1 cellular context compared by ENCODE assay signal in genomic region chr16:89860747-89861304, GRCh38.
A peak's percentile ranks its signal among the peaks of the same experiment; 100 is the strongest.
TF ChIP-seq lines count a peak whose summit lies in the region.

No MANE protein-coding gene starts in this region.

TF ChIP-seq in K562, 482 proteins besides CTCF, POLR2A, EP300 and RAD21 (continued from another document):
- TF ChIP-seq VEZF1 (CRISPR knock-in tag; IDR thresholded peaks at IDR 0.05), result peak; percentile 81
- TF ChIP-seq BHLHE40 (IDR thresholded peaks at IDR 0.05; ENCODE audit: low read length), result peak; percentile 32; the same call in 1 of the 2 replicates
- TF ChIP-seq, protein P1, sequence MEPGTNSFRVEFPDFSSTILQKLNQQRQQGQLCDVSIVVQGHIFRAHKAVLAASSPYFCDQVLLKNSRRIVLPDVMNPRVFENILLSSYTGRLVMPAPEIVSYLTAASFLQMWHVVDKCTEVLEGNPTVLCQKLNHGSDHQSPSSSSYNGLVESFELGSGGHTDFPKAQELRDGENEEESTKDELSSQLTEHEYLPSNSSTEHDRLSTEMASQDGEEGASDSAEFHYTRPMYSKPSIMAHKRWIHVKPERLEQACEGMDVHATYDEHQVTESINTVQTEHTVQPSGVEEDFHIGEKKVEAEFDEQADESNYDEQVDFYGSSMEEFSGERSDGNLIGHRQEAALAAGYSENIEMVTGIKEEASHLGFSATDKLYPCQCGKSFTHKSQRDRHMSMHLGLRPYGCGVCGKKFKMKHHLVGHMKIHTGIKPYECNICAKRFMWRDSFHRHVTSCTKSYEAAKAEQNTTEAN (CRISPR knock-in tag; IDR thresholded peaks at IDR 0.05), result no peak
- TF ChIP-seq TOE1 (IDR thresholded peaks at IDR 0.05; ENCODE audit: borderline replicate concordance), result peak; percentile 41; the same call in 1 of the 2 replicates
- TF ChIP-seq TOE1 (CRISPR knock-in tag; IDR thresholded peaks at IDR 0.05; ENCODE audit: borderline replicate concordance, low read depth), result 0 out of 2 replicates have a peak, but pooled peaks have one; percentile 51
- peak in 2 of 3 experiments; percentile 24 to 39 for TF ChIP-seq YY1 (IDR thresholded peaks at IDR 0.05; ENCODE audit: borderline replicate concordance in 1 of 3, control insufficient read depth in 1 of 3, extremely low read depth in 1 of 3, insufficient read depth in 3 of 3, insufficient read length in 1 of 3, insufficient replicate concordance in 2 of 3, low read depth in 1 of 3, low read length in 2 of 3)
- peak; percentile 52; the same call in 1 of the 2 replicates for TF ChIP-seq LCOR (CRISPR knock-in tag; IDR thresholded peaks at IDR 0.05)
- 0 out of 2 replicates have a peak, but pooled peaks have one; percentile 18 for TF ChIP-seq SOX6 (IDR thresholded peaks at IDR 0.05)
- TF ChIP-seq CREB5 (CRISPR knock-in tag; IDR thresholded peaks at IDR 0.05), result no peak
- TF ChIP-seq ARID2 (IDR thresholded peaks at IDR 0.05), result peak; percentile 90; the same call in 1 of the 2 replicates
- peak; percentile 57; the same call in 1 of the 2 replicates for TF ChIP-seq CTBP1 (IDR thresholded peaks at IDR 0.05; ENCODE audit: borderline replicate concordance)
- TF ChIP-seq MIER1 (IDR thresholded peaks at IDR 0.05; ENCODE audit: low read depth), result no peak
- no peak for TF ChIP-seq MEF2D (tag; conservative IDR thresholded peaks at IDR 0.05; ENCODE audit: low read depth)
- TF ChIP-seq RB1 (IDR thresholded peaks at IDR 0.05; ENCODE audit: low read depth), result peak; percentile 85
- no peak for TF ChIP-seq SMARCA4 (IDR thresholded peaks at IDR 0.05)
- TF ChIP-seq PYGO2 (tag; IDR thresholded peaks at IDR 0.05), result no peak
- TF ChIP-seq TCF7L2 (IDR thresholded peaks at IDR 0.05; ENCODE audit: low read depth, low read length), result no peak
- TF ChIP-seq ATF1 (CRISPR knock-in tag; IDR thresholded peaks at IDR 0.05), result no peak
- TF ChIP-seq ATF1 (tag; IDR thresholded peaks at IDR 0.05), result peak; percentile 30; the same call in 1 of the 2 replicates
- TF ChIP-seq, protein P2, sequence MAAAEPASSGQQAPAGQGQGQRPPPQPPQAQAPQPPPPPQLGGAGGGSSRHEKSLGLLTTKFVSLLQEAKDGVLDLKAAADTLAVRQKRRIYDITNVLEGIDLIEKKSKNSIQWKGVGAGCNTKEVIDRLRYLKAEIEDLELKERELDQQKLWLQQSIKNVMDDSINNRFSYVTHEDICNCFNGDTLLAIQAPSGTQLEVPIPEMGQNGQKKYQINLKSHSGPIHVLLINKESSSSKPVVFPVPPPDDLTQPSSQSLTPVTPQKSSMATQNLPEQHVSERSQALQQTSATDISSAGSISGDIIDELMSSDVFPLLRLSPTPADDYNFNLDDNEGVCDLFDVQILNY (CRISPR knock-in tag; IDR thresholded peaks at IDR 0.05), result peak; percentile 53; the same call in 1 of the 2 replicates
- TF ChIP-seq KLF13 (tag; IDR thresholded peaks at IDR 0.05; ENCODE audit: borderline replicate concordance, low read depth), result 0 out of 2 replicates have a peak, but pooled peaks have one; percentile 70
- no peak for TF ChIP-seq RREB1 (CRISPR knock-in tag; IDR thresholded peaks at IDR 0.05)
- TF ChIP-seq, protein P3, sequence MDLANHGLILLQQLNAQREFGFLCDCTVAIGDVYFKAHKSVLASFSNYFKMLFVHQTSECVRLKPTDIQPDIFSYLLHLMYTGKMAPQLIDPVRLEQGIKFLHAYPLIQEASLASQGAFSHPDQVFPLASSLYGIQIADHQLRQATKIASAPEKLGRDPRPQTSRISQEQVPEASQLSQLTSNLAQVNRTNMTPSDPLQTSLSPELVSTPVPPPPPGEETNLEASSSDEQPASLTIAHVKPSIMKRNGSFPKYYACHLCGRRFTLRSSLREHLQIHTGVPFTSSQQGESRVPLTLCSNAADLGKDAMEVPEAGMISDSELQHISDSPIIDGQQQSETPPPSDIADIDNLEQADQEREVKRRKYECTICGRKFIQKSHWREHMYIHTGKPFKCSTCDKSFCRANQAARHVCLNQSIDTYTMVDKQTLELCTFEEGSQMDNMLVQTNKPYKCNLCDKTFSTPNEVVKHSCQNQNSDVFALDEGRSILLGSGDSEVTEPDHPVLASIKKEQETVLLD (IDR thresholded peaks at IDR 0.05), result no peak
- no peak for TF ChIP-seq NCOA1 (IDR thresholded peaks at IDR 0.05; ENCODE audit: low read depth)
- no peak for TF ChIP-seq CREB1 (IDR thresholded peaks at IDR 0.05)
- TF ChIP-seq CREB1 (CRISPR knock-in tag; IDR thresholded peaks at IDR 0.05), result peak; percentile 46; the same call in 1 of the 2 replicates
- TF ChIP-seq NONO (IDR thresholded peaks at IDR 0.05; ENCODE audit: low read depth in 2 of 2, low read length in 1 of 2), result peak in 1 of 2 experiments; percentile 43; a peak in 1 of 4 replicates
- peak; percentile 80 for TF ChIP-seq CC2D1A (IDR thresholded peaks at IDR 0.05)
- TF ChIP-seq ATF7 (IDR thresholded peaks at IDR 0.05), result peak; percentile 38; the same call in 1 of the 2 replicates
- no peak for TF ChIP-seq HNRNPUL1 (IDR thresholded peaks at IDR 0.05; ENCODE audit: low read length)
- no peak for TF ChIP-seq NBN (IDR thresholded peaks at IDR 0.05; ENCODE audit: low read depth)
- TF ChIP-seq NCOA6 (IDR thresholded peaks at IDR 0.05), result no peak
- TF ChIP-seq STAG1 (CRISPR knock-in tag; IDR thresholded peaks at IDR 0.05; ENCODE audit: borderline replicate concordance), result peak; percentile 83; the same call in 1 of the 2 replicates
- TF ChIP-seq, protein P4, sequence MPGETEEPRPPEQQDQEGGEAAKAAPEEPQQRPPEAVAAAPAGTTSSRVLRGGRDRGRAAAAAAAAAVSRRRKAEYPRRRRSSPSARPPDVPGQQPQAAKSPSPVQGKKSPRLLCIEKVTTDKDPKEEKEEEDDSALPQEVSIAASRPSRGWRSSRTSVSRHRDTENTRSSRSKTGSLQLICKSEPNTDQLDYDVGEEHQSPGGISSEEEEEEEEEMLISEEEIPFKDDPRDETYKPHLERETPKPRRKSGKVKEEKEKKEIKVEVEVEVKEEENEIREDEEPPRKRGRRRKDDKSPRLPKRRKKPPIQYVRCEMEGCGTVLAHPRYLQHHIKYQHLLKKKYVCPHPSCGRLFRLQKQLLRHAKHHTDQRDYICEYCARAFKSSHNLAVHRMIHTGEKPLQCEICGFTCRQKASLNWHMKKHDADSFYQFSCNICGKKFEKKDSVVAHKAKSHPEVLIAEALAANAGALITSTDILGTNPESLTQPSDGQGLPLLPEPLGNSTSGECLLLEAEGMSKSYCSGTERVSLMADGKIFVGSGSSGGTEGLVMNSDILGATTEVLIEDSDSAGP (CRISPR knock-in tag; IDR thresholded peaks at IDR 0.05), result no peak
- TF ChIP-seq, protein P5, sequence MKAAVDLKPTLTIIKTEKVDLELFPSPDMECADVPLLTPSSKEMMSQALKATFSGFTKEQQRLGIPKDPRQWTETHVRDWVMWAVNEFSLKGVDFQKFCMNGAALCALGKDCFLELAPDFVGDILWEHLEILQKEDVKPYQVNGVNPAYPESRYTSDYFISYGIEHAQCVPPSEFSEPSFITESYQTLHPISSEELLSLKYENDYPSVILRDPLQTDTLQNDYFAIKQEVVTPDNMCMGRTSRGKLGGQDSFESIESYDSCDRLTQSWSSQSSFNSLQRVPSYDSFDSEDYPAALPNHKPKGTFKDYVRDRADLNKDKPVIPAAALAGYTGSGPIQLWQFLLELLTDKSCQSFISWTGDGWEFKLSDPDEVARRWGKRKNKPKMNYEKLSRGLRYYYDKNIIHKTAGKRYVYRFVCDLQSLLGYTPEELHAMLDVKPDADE (conservative IDR thresholded peaks at IDR 0.05; ENCODE audit: control insufficient read depth, low read depth, low read length), result 0 out of 2 replicates have a peak, but pooled peaks have one; percentile 41
- TF ChIP-seq SP1 (CRISPR knock-in tag; IDR thresholded peaks at IDR 0.05), result peak; percentile 80
- TF ChIP-seq ZNF282 (CRISPR knock-in tag; IDR thresholded peaks at IDR 0.05), result 0 out of 2 replicates have a peak, but pooled peaks have one; percentile 47
TF ChIP-seq in K562: peak in this region for 41.
